8 cellular contexts compared by ENCODE assay signal in the genomic region with DNA sequence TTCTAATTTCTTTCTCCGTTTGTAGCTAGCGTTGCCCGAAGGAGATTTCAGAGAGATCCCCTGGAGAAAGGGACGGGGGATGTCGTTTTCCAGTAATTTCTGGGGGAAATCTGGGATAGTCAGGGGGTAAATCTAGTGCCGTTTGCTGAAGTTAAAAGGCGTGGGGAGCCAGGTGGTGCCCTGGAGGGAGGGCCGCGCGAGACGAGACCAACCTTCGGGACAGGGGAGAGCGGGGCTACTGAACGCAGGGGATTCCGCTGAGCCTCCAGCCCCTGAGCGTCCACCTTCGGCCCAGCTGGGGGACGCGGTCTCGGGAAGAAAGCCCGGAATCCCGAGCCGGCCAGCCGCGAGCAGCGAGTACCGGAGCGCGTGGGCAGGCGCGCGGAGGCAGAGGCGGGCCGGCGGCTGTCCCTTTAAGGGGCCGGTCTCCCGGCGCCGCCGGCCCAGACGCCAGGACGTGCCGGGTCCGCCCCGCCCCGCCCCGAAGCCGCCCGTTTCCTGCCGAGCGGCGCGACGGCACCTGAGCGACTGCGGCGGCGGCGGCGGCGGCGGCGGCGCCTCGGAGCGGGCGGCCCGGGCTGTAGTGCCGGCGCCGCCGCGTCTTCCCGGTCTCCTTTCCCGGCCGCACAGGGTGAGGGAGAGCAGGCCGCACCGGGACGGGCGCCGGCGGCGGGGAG. TPM values are rescaled to one million over a fixed set of nuclear protein-coding genes. Genes with fewer than 3 reads are reported as not detected.
DNase-seq lines count a peak whose midpoint lies in the region; ATAC-seq and TF ChIP-seq lines count a peak whose summit lies in the region.

A gene with protein sequence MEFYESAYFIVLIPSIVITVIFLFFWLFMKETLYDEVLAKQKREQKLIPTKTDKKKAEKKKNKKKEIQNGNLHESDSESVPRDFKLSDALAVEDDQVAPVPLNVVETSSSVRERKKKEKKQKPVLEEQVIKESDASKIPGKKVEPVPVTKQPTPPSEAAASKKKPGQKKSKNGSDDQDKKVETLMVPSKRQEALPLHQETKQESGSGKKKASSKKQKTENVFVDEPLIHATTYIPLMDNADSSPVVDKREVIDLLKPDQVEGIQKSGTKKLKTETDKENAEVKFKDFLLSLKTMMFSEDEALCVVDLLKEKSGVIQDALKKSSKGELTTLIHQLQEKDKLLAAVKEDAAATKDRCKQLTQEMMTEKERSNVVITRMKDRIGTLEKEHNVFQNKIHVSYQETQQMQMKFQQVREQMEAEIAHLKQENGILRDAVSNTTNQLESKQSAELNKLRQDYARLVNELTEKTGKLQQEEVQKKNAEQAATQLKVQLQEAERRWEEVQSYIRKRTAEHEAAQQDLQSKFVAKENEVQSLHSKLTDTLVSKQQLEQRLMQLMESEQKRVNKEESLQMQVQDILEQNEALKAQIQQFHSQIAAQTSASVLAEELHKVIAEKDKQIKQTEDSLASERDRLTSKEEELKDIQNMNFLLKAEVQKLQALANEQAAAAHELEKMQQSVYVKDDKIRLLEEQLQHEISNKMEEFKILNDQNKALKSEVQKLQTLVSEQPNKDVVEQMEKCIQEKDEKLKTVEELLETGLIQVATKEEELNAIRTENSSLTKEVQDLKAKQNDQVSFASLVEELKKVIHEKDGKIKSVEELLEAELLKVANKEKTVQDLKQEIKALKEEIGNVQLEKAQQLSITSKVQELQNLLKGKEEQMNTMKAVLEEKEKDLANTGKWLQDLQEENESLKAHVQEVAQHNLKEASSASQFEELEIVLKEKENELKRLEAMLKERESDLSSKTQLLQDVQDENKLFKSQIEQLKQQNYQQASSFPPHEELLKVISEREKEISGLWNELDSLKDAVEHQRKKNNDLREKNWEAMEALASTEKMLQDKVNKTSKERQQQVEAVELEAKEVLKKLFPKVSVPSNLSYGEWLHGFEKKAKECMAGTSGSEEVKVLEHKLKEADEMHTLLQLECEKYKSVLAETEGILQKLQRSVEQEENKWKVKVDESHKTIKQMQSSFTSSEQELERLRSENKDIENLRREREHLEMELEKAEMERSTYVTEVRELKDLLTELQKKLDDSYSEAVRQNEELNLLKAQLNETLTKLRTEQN (N-terminal part only) (plus strand): TSS at position 484 of the 677 bp plus-strand sequence. CDS start 31,842 bp downstream, outside the sequence.

- no peak for TF ChIP-seq CTCF in OCI-LY3 (IDR thresholded peaks at IDR 0.05; ENCODE audit: low read depth, low read length)
- no peak for TF ChIP-seq CTCF in epithelial cell of esophagus (IDR thresholded peaks at IDR 0.05; ENCODE audit: insufficient read depth, low read depth, low read length, missing control alignments)
- no peak for TF ChIP-seq CTCF in mucosa of descending colon (IDR thresholded peaks at IDR 0.05)

- H3K27ac ChIP-seq in OCI-LY3 (ENCODE audit: low read length), result peak within 1 kb of the TSS; percentile 92

- H2AFZ ChIP-seq in OCI-LY3 (ENCODE audit: low read depth, low read length), result peak within 1 kb of the TSS; percentile 91

- peak within 1 kb of the TSS; percentile 97 for H3K9ac ChIP-seq in OCI-LY3 (ENCODE audit: low read length)

- H3K4me1 ChIP-seq in OCI-LY3 (ENCODE audit: low read length), result peaks cover 67% of the 10 kb centered on the region
- peaks cover 35% of the 10 kb centered on the region for H3K4me1 ChIP-seq in mucosa of descending colon (ENCODE audit: low read depth)

- H4K20me1 ChIP-seq in OCI-LY3 (ENCODE audit: insufficient read depth, low read length), result peaks cover 40% of the 10 kb centered on the region

- intact Hi-C loops in mucosa of descending colon (cut with DNase I, micrococcal nuclease), result no loop called here

- peaks cover 64% of the 10 kb centered on the region for H3K79me2 ChIP-seq in OCI-LY3 (ENCODE audit: low read length)

- peak within 1 kb of the TSS; percentile 97 for H3K4me2 ChIP-seq in OCI-LY3 (ENCODE audit: low read length)

- peak within 1 kb of the TSS; percentile 97 for H3K4me3 ChIP-seq in OCI-LY3 (ENCODE audit: low read length)
- peak within 1 kb of the TSS; percentile 82 for H3K4me3 ChIP-seq in epithelial cell of esophagus (ENCODE audit: low read length)
- H3K4me3 ChIP-seq in mucosa of descending colon, result peak within 1 kb of the TSS; percentile 96

- no peaks in the 10 kb centered on the region for H3K9me3 ChIP-seq in OCI-LY3 (ENCODE audit: insufficient read depth, low read length)
- H3K9me3 ChIP-seq in mucosa of descending colon, result no peaks in the 10 kb centered on the region

- H3K27me3 ChIP-seq in OCI-LY3 (ENCODE audit: low read depth, low read length), result no peaks in the 10 kb centered on the region

- H3K36me3 ChIP-seq in OCI-LY3 (replicated peaks; ENCODE audit: low read depth, low read length), result peaks cover 7% of the 10 kb centered on the region
- no peaks in the 10 kb centered on the region for H3K36me3 ChIP-seq in mucosa of descending colon (ENCODE audit: low read depth)

- peak; percentile 79 for ATAC-seq in GM19467 (IDR thresholded peaks at IDR 0.05; ENCODE audit: unreplicated experiment)
- ATAC-seq in mucosa of descending colon, result peak; percentile 93

- DNase-seq in COLO668 (lab: John Stamatoyannopoulos, UW; ENCODE audit: unreplicated experiment) (peak; percentile 96), HS-27A (ENCODE audit: low read depth) (peak; percentile 50), activated T-cell treated with anti-CD3 and anti-CD28 coated beads for 1 hour (ENCODE audit: low read depth) (peak; percentile 74), epithelial cell of esophagus (ENCODE audit: low read depth) (peak; percentile 92), mucosa of descending colon (peak; percentile 87 to 92 (median 90))
- DNase-seq in stimulated activated CD8-positive, alpha-beta memory T cell treated with anti-CD3 and anti-CD28 coated beads, Interleukin-4, amount 100 ng/mL, for 24 hours (ENCODE audit: low read depth), result peak; percentile 83

RNA-seq across cellular contexts. Expression of the gene that starts here (rescaled TPM):
- 100 to 1,000 TPM; 181 to 299 (median 251) TPM for total RNA-seq in mucosa of descending colon

Comparison
In these comparisons a context has a peak if more than half of its experiments do, and no peak if none do; other contexts are left out.
1. Peak in every context shown above with its lines: DNase-seq, ATAC-seq, H3K4me3 ChIP-seq and H3K27ac ChIP-seq.